19 cellular contexts compared by ENCODE assay signal in the genomic region with DNA sequence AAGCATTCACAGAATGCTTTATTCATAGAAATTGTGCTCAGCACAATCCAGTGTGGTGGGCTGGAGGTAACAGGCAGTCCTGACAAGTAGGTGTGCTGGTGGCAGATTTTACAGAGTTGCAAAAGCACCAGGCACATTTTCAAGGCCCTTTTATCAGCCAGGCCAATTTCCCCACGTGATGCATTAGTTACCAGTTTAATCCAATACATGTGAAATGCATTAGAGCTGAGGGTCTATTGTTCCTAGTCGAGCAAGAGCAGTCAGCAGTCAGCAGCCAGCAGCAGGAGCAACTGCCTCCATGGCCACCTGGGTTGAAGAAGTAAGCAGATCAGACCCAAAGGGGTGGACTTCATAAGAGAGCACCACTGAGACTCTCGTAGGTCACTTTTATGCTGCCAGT.
"Had no signal": no experiment of that assay in that cellular context is flagged by ENCODE, and none has a peak within 500 bp of the region (broad histone marks: within the 10 kb centered on the region; RNA-seq: fewer than 3 reads in every experiment).

No MANE protein-coding gene starts in this region.

- H3K27me3 Mint-ChIP-seq: activated naive CD4-positive, alpha-beta T cell treated with anti-CD3 and anti-CD28 coated beads, Interleukin-2, amount 10 ng/mL, durations not matched to agents 7 days and 5 days had no signal

- H3K4me3 Mint-ChIP-seq: activated CD4-positive, alpha-beta T cell treated with anti-CD3 and anti-CD28 coated beads, Interleukin-2, amount 10 ng/mL, durations not matched to agents 7 days and 5 days; activated CD8-positive, alpha-beta T cell treated with anti-CD3 and anti-CD28 coated beads, Interleukin-2, amount 10 ng/mL, durations not matched to agents 7 days and 5 days; activated naive CD4-positive, alpha-beta T cell treated with anti-CD3 and anti-CD28 coated beads, Interleukin-2, amount 10 ng/mL, durations not matched to agents 7 days and 5 days; activated naive CD8-positive, alpha-beta T cell treated with anti-CD3 and anti-CD28 coated beads, Interleukin-2, amount 50 U/mL, for 24 hours; activated T-cell treated with anti-CD3 and anti-CD28 coated beads, Interleukin-2, amount 50 U/mL, for 4 hours; endodermal cell; natural killer cell; stimulated activated naive CD8-positive, alpha-beta T cell treated with anti-CD3 and anti-CD28 coated beads, Interleukin-15, Interleukin-2, amounts not matched to agents 100 ng/mL and 50 ng/mL, for 24 hours; T-helper 1 cell treated with Interleukin-12 subunit alpha and Interleukin-12 subunit beta and Interleukin-4 antibody, amounts not matched to agents 30 μg/mL and 1 μg/mL, for 36 hours had no signal

- H3K9me3 Mint-ChIP-seq: activated CD4-positive, alpha-beta T cell treated with anti-CD3 and anti-CD28 coated beads, Interleukin-2, amount 10 ng/mL, durations not matched to agents 7 days and 5 days; activated naive CD4-positive, alpha-beta T cell treated with anti-CD3 and anti-CD28 coated beads, Interleukin-2, amount 10 ng/mL, durations not matched to agents 7 days and 5 days; activated naive CD8-positive, alpha-beta T cell treated with anti-CD3 and anti-CD28 coated beads, Interleukin-2, amount 50 U/mL, for 24 hours; activated T-cell treated with anti-CD3 and anti-CD28 coated beads, Interleukin-2, amount 50 U/mL, for 4 hours; endodermal cell; natural killer cell; stimulated activated naive CD8-positive, alpha-beta T cell treated with anti-CD3 and anti-CD28 coated beads, Interleukin-15, Interleukin-2, amounts not matched to agents 100 ng/mL and 50 ng/mL, for 24 hours; T-helper 1 cell treated with Interleukin-12 subunit alpha and Interleukin-12 subunit beta and Interleukin-4 antibody, amounts not matched to agents 30 μg/mL and 1 μg/mL, for 36 hours had no signal

- H3K36me3 ChIP-seq: brain microvascular endothelial cell, suprapubic skin, transverse colon, vagina had no signal

- H3K27ac ChIP-seq: brain microvascular endothelial cell, epithelial cell of prostate, suprapubic skin, transverse colon, vagina had no signal

- H3K9me3 ChIP-seq: suprapubic skin, transverse colon, vagina had no signal

- H3K36me3 Mint-ChIP-seq: activated naive CD4-positive, alpha-beta T cell treated with anti-CD3 and anti-CD28 coated beads, Interleukin-2, amount 10 ng/mL, durations not matched to agents 7 days and 5 days; natural killer cell had no signal

- H3K27ac Mint-ChIP-seq: activated CD4-positive, alpha-beta T cell treated with anti-CD3 and anti-CD28 coated beads, Interleukin-2, amount 10 ng/mL, durations not matched to agents 7 days and 5 days; activated CD8-positive, alpha-beta T cell treated with anti-CD3 and anti-CD28 coated beads, Interleukin-2, amount 10 ng/mL, durations not matched to agents 7 days and 5 days; activated naive CD4-positive, alpha-beta T cell treated with anti-CD3 and anti-CD28 coated beads, Interleukin-2, amount 10 ng/mL, durations not matched to agents 7 days and 5 days; activated naive CD8-positive, alpha-beta T cell treated with anti-CD3 and anti-CD28 coated beads, Interleukin-2, amount 50 U/mL, for 24 hours; endodermal cell; natural killer cell; stimulated activated naive CD8-positive, alpha-beta T cell treated with anti-CD3 and anti-CD28 coated beads, Interleukin-15, Interleukin-2, amounts not matched to agents 100 ng/mL and 50 ng/mL, for 24 hours; T-helper 1 cell treated with Interleukin-12 subunit alpha and Interleukin-12 subunit beta and Interleukin-4 antibody, amounts not matched to agents 30 μg/mL and 1 μg/mL, for 36 hours had no signal

- H3K27me3 ChIP-seq: brain microvascular endothelial cell, suprapubic skin, transverse colon, vagina had no signal

- ATAC-seq: activated CD4-positive, CD25-positive, alpha-beta regulatory T cell treated with anti-CD3 and anti-CD28 coated beads, Interleukin-2, amount 50 U/mL, for 24 hours; activated CD8-positive, alpha-beta T cell treated with anti-CD3 and anti-CD28 coated beads, Interleukin-2, amount 10 ng/mL, durations not matched to agents 7 days and 5 days; activated naive CD8-positive, alpha-beta T cell treated with anti-CD3 and anti-CD28 coated beads, Interleukin-2, amount 50 U/mL, for 24 hours; activated T-cell treated with anti-CD3 and anti-CD28 coated beads, Interleukin-2, amount 50 U/mL, for 4 hours; natural killer cell had no signal

- H3K4me3 ChIP-seq: suprapubic skin, transverse colon, vagina had no signal

- DNase-seq: activated CD4-positive, alpha-beta T cell treated with anti-CD3 and anti-CD28 coated beads, Interleukin-2, amount 10 ng/mL, durations not matched to agents 7 days and 5 days; activated CD8-positive, alpha-beta T cell treated with anti-CD3 and anti-CD28 coated beads, Interleukin-2, amount 10 ng/mL, durations not matched to agents 7 days and 5 days; activated effector memory CD4-positive, alpha-beta T cell treated with Interleukin-2 at 50 U/mL for 16 hours; activated naive CD4-positive, alpha-beta T cell treated with anti-CD3 and anti-CD28 coated beads, Interleukin-2, amount 10 ng/mL, durations not matched to agents 7 days and 5 days; activated naive CD8-positive, alpha-beta T cell treated with anti-CD3 and anti-CD28 coated beads, Interleukin-2, amount 50 U/mL, for 24 hours; activated T-cell treated with anti-CD3 and anti-CD28 coated beads, Interleukin-2, amount 50 U/mL, for 4 hours; brain microvascular endothelial cell; central memory CD4-positive, alpha-beta T cell; endodermal cell; foreskin melanocyte; head of caudate nucleus; natural killer cell; transverse colon had no signal

- H3K4me1 Mint-ChIP-seq: activated CD4-positive, alpha-beta T cell treated with anti-CD3 and anti-CD28 coated beads, Interleukin-2, amount 10 ng/mL, durations not matched to agents 7 days and 5 days; activated naive CD4-positive, alpha-beta T cell treated with anti-CD3 and anti-CD28 coated beads, Interleukin-2, amount 10 ng/mL, durations not matched to agents 7 days and 5 days; activated naive CD8-positive, alpha-beta T cell treated with anti-CD3 and anti-CD28 coated beads, Interleukin-2, amount 50 U/mL, for 24 hours had no signal
